9 cellular contexts compared by ENCODE assay signal in genomic region chr19:43594081-43594697, GRCh38. TPM values are rescaled to one million over a fixed set of nuclear protein-coding genes. Genes with fewer than 3 reads are reported as not detected.
DNase-seq lines count a peak whose midpoint lies in the region; ATAC-seq and TF ChIP-seq lines count a peak whose summit lies in the region.
"Had no signal": no experiment of that assay in that cellular context is flagged by ENCODE, and none has a peak within 500 bp of the region (broad histone marks: within the 10 kb centered on the region; RNA-seq: fewer than 3 reads in every experiment).

No MANE protein-coding gene starts in this region.

- 89 to 91% methylated on average over 5 to 8 of the region's 10 CpGs for WGBS in mesodermal cell (ENCODE audit: insufficient coverage in 2 of 2), 2 experiments

- ATAC-seq in upper lobe of right lung (no peak), HG03469 (IDR thresholded peaks at IDR 0.05; ENCODE audit: unreplicated experiment) (no peak), GM18519 (IDR thresholded peaks at IDR 0.05; ENCODE audit: low FRiP score, unreplicated experiment) (no peak)

- H3K27ac Mint-ChIP-seq in activated naive CD4-positive, alpha-beta T cell treated with anti-CD3 and anti-CD28 coated beads, Interleukin-2, amount 50 U/mL, for 24 hours = peak overlapping the region; percentile 52

- H3K4me3 Mint-ChIP-seq in activated naive CD4-positive, alpha-beta T cell treated with anti-CD3 and anti-CD28 coated beads, Interleukin-2, amount 50 U/mL, for 24 hours = peak overlapping the region; percentile 99

- no peaks in the 10 kb centered on the region for H3K9me3 ChIP-seq in mesodermal cell (ENCODE audit: control insufficient read depth, low read length)
- H3K9me3 ChIP-seq in upper lobe of right lung = no peaks in the 10 kb centered on the region

- no peak overlapping the region for H3K27ac ChIP-seq in mesodermal cell (ENCODE audit: low read depth, low read length, severe bottlenecking)
- H3K27ac ChIP-seq in upper lobe of right lung = no peak overlapping the region

- intact Hi-C loops in upper lobe of right lung (cut with DNase I) = no loop called here

- H3K36me3 ChIP-seq in mesodermal cell (ENCODE audit: control insufficient read depth, insufficient read depth, low read length) (peaks cover 62% of the 10 kb centered on the region), upper lobe of right lung (peaks cover 39% of the 10 kb centered on the region)

- H3K4me1 ChIP-seq in mesodermal cell (ENCODE audit: control insufficient read depth, insufficient read depth, low read length, poor library complexity, severe bottlenecking) (no peaks in the 10 kb centered on the region), upper lobe of right lung (peaks cover 28% of the 10 kb centered on the region)

- H3K4me3 ChIP-seq in astrocyte of the spinal cord (ENCODE audit: low read depth, low read length) (peak overlapping the region; percentile 65), mesodermal cell (ENCODE audit: extremely low read depth, insufficient read depth, low read length, poor library complexity, severe bottlenecking) (peak overlapping the region; percentile 83), upper lobe of right lung (peak overlapping the region; percentile 75)

- H3K27me3 ChIP-seq in upper lobe of right lung = no peaks in the 10 kb centered on the region

- peaks cover 49% of the 10 kb centered on the region for H3K4me1 Mint-ChIP-seq in activated naive CD4-positive, alpha-beta T cell treated with anti-CD3 and anti-CD28 coated beads, Interleukin-2, amount 50 U/mL, for 24 hours

- H3K9me3 Mint-ChIP-seq in activated naive CD4-positive, alpha-beta T cell treated with anti-CD3 and anti-CD28 coated beads, Interleukin-2, amount 50 U/mL, for 24 hours = no peaks in the 10 kb centered on the region

- TF ChIP-seq CTCF in astrocyte of the spinal cord (IDR thresholded peaks at IDR 0.05; ENCODE audit: low read depth, low read length) (no peak), upper lobe of right lung (IDR thresholded peaks at IDR 0.05) (no peak)

- no peaks in the 10 kb centered on the region for H3K27me3 Mint-ChIP-seq in activated naive CD4-positive, alpha-beta T cell treated with anti-CD3 and anti-CD28 coated beads, Interleukin-2, amount 50 U/mL, for 24 hours

- in situ Hi-C loops in astrocyte of the spinal cord (cut with HindIII; ENCODE audit: low sequenced_read_pairs) = no loop called here

- peaks cover 16% of the 10 kb centered on the region for H3K36me3 Mint-ChIP-seq in activated naive CD4-positive, alpha-beta T cell treated with anti-CD3 and anti-CD28 coated beads, Interleukin-2, amount 50 U/mL, for 24 hours

- no peak for DNase-seq in activated naive CD4-positive, alpha-beta T cell (lab: John Stamatoyannopoulos, UW)
- DNase-seq in astrocyte of the spinal cord (ENCODE audit: low read depth, low spot score) (no peak), upper lobe of right lung (no peak), NCI-H1930 (lab: John Stamatoyannopoulos, UW) (no peak)
- DNase-seq: GOT3 had no signal

RNA-seq across cellular contexts. Expression of gene IRGQ, which starts 1.7 kb away (rescaled TPM):
- 10.2 TPM for polyA plus RNA-seq in mesodermal cell (2013, experiment 1 of 2)
- polyA plus RNA-seq in mesodermal cell (2013, experiment 2 of 2) = 8.9 TPM
- total RNA-seq in upper lobe of right lung = 23.2 TPM

RNA-seq across cellular contexts. Expression of gene ZNF576, which starts 2.2 kb away (rescaled TPM):
- polyA plus RNA-seq in mesodermal cell (2013, experiment 1 of 2) = 8.4 TPM
- polyA plus RNA-seq in mesodermal cell (2013, experiment 2 of 2) = 8.9 TPM
- 16.6 TPM for total RNA-seq in upper lobe of right lung

RNA-seq across cellular contexts. Expression of gene SRRM5, which starts 17.7 kb away (rescaled TPM):
- polyA plus RNA-seq in mesodermal cell (2013, experiment 1 of 2) = 0.11 TPM
- polyA plus RNA-seq in mesodermal cell (2013, experiment 2 of 2) = 0.10 TPM
- 0.29 TPM for total RNA-seq in upper lobe of right lung

RNA-seq across cellular contexts. Expression of gene PINLYP, which starts 18.6 kb away (rescaled TPM):
- 1.7 TPM for polyA plus RNA-seq in mesodermal cell (2013, experiment 1 of 2)
- polyA plus RNA-seq in mesodermal cell (2013, experiment 2 of 2) = 0.91 TPM
- total RNA-seq in upper lobe of right lung = 4.7 TPM

RNA-seq across cellular contexts. Expression of gene XRCC1, which starts 18.9 kb away (rescaled TPM):
- 58.4 TPM for polyA plus RNA-seq in mesodermal cell (2013, experiment 1 of 2)
- 57.7 TPM for polyA plus RNA-seq in mesodermal cell (2013, experiment 2 of 2)
- 23.8 TPM for total RNA-seq in upper lobe of right lung
